ENCODE assay signal across 8 cellular contexts in the genomic region with DNA sequence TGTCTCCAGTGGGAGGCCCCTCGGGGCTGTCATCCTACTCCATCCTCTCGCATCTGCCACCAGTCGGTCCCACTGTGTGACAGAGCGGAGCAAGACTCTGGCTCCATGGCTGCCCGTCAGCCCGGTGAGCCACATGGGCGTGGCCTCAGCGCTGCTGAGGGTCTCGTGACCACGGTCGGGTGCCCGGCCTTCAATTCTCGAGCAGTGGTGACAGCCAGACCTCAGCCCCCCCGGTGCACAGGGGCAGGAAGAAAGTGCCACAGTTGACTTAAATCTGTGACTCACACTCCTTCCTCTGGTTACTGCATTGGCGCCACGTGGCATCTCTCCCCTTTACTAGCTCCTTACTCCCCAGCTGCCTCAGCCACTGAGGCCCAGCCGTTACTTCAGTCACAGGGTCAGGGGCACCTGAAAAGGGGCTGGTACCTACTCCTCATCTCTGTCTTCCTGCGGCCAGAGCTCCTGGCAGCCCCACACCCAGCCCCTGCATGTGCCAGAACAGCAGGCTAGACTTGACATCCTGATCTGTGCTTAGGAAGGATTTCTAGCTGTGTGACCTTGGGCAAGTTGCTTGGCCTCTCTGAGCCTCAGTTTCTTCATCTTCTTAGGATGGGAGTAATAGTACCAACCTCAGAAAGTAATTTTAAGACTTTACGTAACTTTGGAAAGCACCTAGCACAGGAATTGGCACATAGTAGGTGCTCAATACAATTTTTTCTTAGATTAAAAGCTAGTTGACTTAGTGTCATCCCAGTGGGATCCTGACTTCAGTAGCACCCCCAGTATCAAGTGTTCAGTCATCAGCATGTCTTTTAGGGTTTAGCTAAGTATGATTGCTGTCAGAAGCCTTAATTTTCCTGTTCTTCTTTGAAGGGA.
A peak's percentile ranks its signal among the peaks of the same experiment; 100 is the strongest.
DNase-seq lines count a peak whose midpoint lies in the region; ATAC-seq lines count a peak whose summit lies in the region.

No MANE protein-coding gene starts in this region.

- intact Hi-C loops in dendritic cell treated with granulocyte-macrophage colony-stimulating factor and Interleukin-4, amounts not matched to agents 40 ng/mL and 50 ng/mL, for 4 days (cut with micrococcal nuclease) = no loop called here

- H3K9me3 Mint-ChIP-seq in dendritic cell treated with granulocyte-macrophage colony-stimulating factor and Interleukin-4, amounts not matched to agents 40 ng/mL and 50 ng/mL, for 4 days = no peaks in the 10 kb centered on the region

- no peaks in the 10 kb centered on the region for H3K27me3 Mint-ChIP-seq in dendritic cell treated with granulocyte-macrophage colony-stimulating factor and Interleukin-4, amounts not matched to agents 40 ng/mL and 50 ng/mL, for 4 days

- H3K4me1 Mint-ChIP-seq in dendritic cell treated with granulocyte-macrophage colony-stimulating factor and Interleukin-4, amounts not matched to agents 40 ng/mL and 50 ng/mL, for 4 days (ENCODE audit: low read depth) = peaks cover 13% of the 10 kb centered on the region

- in situ Hi-C loops in ACHN (cut with HindIII; ENCODE audit: low pct_ligation_motif_present, low pct_unique_long_range_greater_than_20kb, low sequenced_read_pairs) = no loop called here
- in situ Hi-C loops in G401 (cut with HindIII; ENCODE audit: low sequenced_read_pairs) = no loop called here

- H3K36me3 Mint-ChIP-seq in dendritic cell treated with granulocyte-macrophage colony-stimulating factor and Interleukin-4, amounts not matched to agents 40 ng/mL and 50 ng/mL, for 4 days (ENCODE audit: low read depth) = peaks cover 100% of the 10 kb centered on the region

- DNase-seq in ACHN = peak; percentile 32
- peak; percentile 43 for DNase-seq in KG1 (lab: John Stamatoyannopoulos, UW)
- DNase-seq in central memory CD4-positive, alpha-beta T cell = no peak
- DNase-seq in G401 (ENCODE audit: low spot score) = no peak
- no peak for DNase-seq in hippocampal formation (lab: John Stamatoyannopoulos, UW)
- DNase-seq in stimulated activated naive CD4-positive, alpha-beta T cell (lab: John Stamatoyannopoulos, UW) = no peak

- no peak overlapping the region for H3K4me3 Mint-ChIP-seq in dendritic cell treated with granulocyte-macrophage colony-stimulating factor and Interleukin-4, amounts not matched to agents 40 ng/mL and 50 ng/mL, for 4 days

- H3K27ac Mint-ChIP-seq in dendritic cell treated with granulocyte-macrophage colony-stimulating factor and Interleukin-4, amounts not matched to agents 40 ng/mL and 50 ng/mL, for 4 days = peak overlapping the region; percentile 14

- peak; percentile 66 for ATAC-seq in GM19438 (IDR thresholded peaks at IDR 0.05; ENCODE audit: low read depth, unreplicated experiment)

Comparison
In these comparisons a context has a peak if more than half of its experiments do, and no peak if none do; other contexts are left out.
1. DNase-seq: peak in ACHN (single experiment) and KG1 (single experiment); none in central memory CD4-positive, alpha-beta T cell (single experiment), G401 (single experiment), hippocampal formation (0 of 2) and stimulated activated naive CD4-positive, alpha-beta T cell (0 of 6).